20 cellular contexts compared by ENCODE assay signal in the genomic region with DNA sequence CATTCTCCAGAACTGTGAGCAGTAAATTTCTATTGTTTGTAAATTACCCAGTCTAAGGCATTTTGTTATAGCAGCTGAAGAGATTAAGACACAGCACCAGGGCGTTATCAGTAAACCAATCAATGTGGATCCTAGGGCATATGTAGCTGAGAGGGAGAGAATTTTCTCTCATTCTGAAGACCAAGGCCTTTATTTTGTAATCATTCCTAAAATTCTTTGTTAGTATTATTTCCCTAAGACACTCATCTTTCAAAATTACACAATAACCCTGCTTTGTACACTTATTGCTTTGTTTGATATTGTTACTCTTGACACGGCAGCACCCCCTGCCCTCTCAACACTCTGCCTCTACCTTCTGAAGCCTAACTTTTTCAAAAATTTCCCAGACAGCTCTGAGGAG.
A peak's percentile ranks its signal among the peaks of the same experiment; 100 is the strongest.
DNase-seq lines count a peak whose midpoint lies in the region; ATAC-seq lines count a peak whose summit lies in the region.
"Had no signal": no experiment of that assay in that cellular context is flagged by ENCODE, and none has a peak within 500 bp of the region (broad histone marks: within the 10 kb centered on the region; RNA-seq: fewer than 3 reads in every experiment).

No MANE protein-coding gene starts in this region.

- H3K4me3 ChIP-seq in adipocyte (ENCODE audit: low read length) (no peak overlapping the region), trophoblast cell (ENCODE audit: low read depth, low read length) (no peak overlapping the region)
- H3K4me3 ChIP-seq: HAP-1 had no signal

- no peak overlapping the region for H2AK5ac ChIP-seq in trophoblast cell (ENCODE audit: low read length)

- WGBS in trophoblast cell (ENCODE audit: extremely low coverage, insufficient coverage, insufficient read length): no CpG with 5 or more reads among the region's 2 CpGs

- no peak for ATAC-seq in GM21619 (IDR thresholded peaks at IDR 0.05; ENCODE audit: unreplicated experiment)

- no peak overlapping the region for H3K27ac ChIP-seq in trophoblast cell (ENCODE audit: low read depth, low read length)
- H3K27ac ChIP-seq: C4-2B, HL-60 had no signal

- no peak overlapping the region for H3K4me2 ChIP-seq in trophoblast cell (ENCODE audit: low read length)

- H2BK120ac ChIP-seq in trophoblast cell (ENCODE audit: insufficient read depth, low read length, poor library complexity): no peak overlapping the region

- no peak overlapping the region for H3K9ac ChIP-seq in adipocyte (ENCODE audit: low read length)
- no peak overlapping the region for H3K9ac ChIP-seq in trophoblast cell (ENCODE audit: low read length)

- no peak overlapping the region for H3K14ac ChIP-seq in trophoblast cell (ENCODE audit: low read length)

- DNase-seq in EH (ENCODE audit: low read depth) (peak; percentile 45), adipocyte (ENCODE audit: low read depth) (peak; percentile 62), fibroblast of peridontal ligament (ENCODE audit: extremely low read depth) (peak; percentile 33), trophoblast cell (peak; percentile 51 to 73), H4 (ENCODE audit: low spot score) (no peak), NCI-H2081 (lab: John Stamatoyannopoulos, UW) (no peak), HPDE6-E6E7 (ENCODE audit: extremely low spot score) (no peak)
- DNase-seq: ACHN; BE2C; Caco-2; CD8-positive, alpha-beta memory T cell; DND-41; GF-D8; GOT3; HFFc6; KBM-7 had no signal

- H3K9me3 ChIP-seq in adipocyte (ENCODE audit: control insufficient read depth, low read length) (no peaks in the 10 kb centered on the region), trophoblast cell (ENCODE audit: insufficient read depth, low read depth, low read length) (no peaks in the 10 kb centered on the region)
- H3K9me3 ChIP-seq: BE2C, Caco-2, HAP-1 had no signal

- no peak overlapping the region for H3K23ac ChIP-seq in trophoblast cell (ENCODE audit: low read length)

- H2BK5ac ChIP-seq in trophoblast cell (ENCODE audit: low read depth, low read length, poor library complexity): no peak overlapping the region

- H4K91ac ChIP-seq in trophoblast cell (ENCODE audit: low read depth, low read length): no peak overlapping the region

- H3K27me3 ChIP-seq in adipocyte (replicated peaks; ENCODE audit: control insufficient read depth, insufficient read depth, low read length) (no peaks in the 10 kb centered on the region), trophoblast cell (ENCODE audit: insufficient read depth, low read length) (no peaks in the 10 kb centered on the region)

- no peak overlapping the region for H4K8ac ChIP-seq in trophoblast cell (ENCODE audit: low read depth, low read length)

- H3K4ac ChIP-seq in trophoblast cell (ENCODE audit: low read depth, low read length): no peak overlapping the region

- no peaks in the 10 kb centered on the region for H3K36me3 ChIP-seq in adipocyte (ENCODE audit: control insufficient read depth, insufficient read depth, low read length, severe bottlenecking)
- H3K36me3 ChIP-seq in trophoblast cell (ENCODE audit: control insufficient read depth in 1 of 2, insufficient read depth in 2 of 2, low read length in 2 of 2): no peaks in the 10 kb centered on the region
- H3K36me3 ChIP-seq: BE2C, HAP-1 had no signal

- no peak overlapping the region for H3K18ac ChIP-seq in trophoblast cell (ENCODE audit: low read length)

- H2AFZ ChIP-seq in trophoblast cell (ENCODE audit: insufficient read depth, low read length, poor library complexity): no peak overlapping the region

- H4K12ac ChIP-seq in trophoblast cell (ENCODE audit: low read depth, low read length): no peak overlapping the region

- peaks cover 2% of the 10 kb centered on the region for H3K79me1 ChIP-seq in trophoblast cell (ENCODE audit: low read length)

- H3K79me2 ChIP-seq in trophoblast cell (ENCODE audit: control insufficient read depth, insufficient read depth, low read length, poor library complexity): no peaks in the 10 kb centered on the region

- H3K4me1 ChIP-seq in adipocyte (ENCODE audit: control insufficient read depth, insufficient read depth, low read length) (peaks cover 15% of the 10 kb centered on the region), trophoblast cell (ENCODE audit: control insufficient read depth in 1 of 2, insufficient read depth in 2 of 2, low read length in 2 of 2) (peaks cover 2 to 3% of the 10 kb centered on the region in 2 experiments)
- H3K4me1 ChIP-seq: BE2C, Caco-2, HAP-1 had no signal

- no peak overlapping the region for H2BK12ac ChIP-seq in trophoblast cell (ENCODE audit: low read length)

Comparison
In these comparisons a context has a peak if more than half of its experiments do, and no peak if none do; other contexts are left out.
1. DNase-seq: peak in EH (single experiment), adipocyte (single experiment), fibroblast of peridontal ligament (single experiment) and trophoblast cell (2 of 2); none in H4 (single experiment), NCI-H2081 (0 of 2) and HPDE6-E6E7 (single experiment).